16 cellular contexts compared by ENCODE assay signal in genomic region chr2:172549131-172549530, GRCh38. TPM values are rescaled to one million over a fixed set of nuclear protein-coding genes. Genes with fewer than 3 reads are reported as not detected.
DNase-seq lines count a peak whose midpoint lies in the region; TF ChIP-seq lines count a peak whose summit lies in the region.
"Had no signal": no experiment of that assay in that cellular context is flagged by ENCODE, and none has a peak within 500 bp of the region (broad histone marks: within the 10 kb centered on the region; RNA-seq: fewer than 3 reads in every experiment).

No MANE protein-coding gene starts in this region.

- H3K4me1 Mint-ChIP-seq in H9 (peaks cover 54 to 62% of the 10 kb centered on the region in 2 experiments), endodermal cell (peaks cover 7% of the 10 kb centered on the region)
- peaks cover 34% of the 10 kb centered on the region for H3K4me1 Mint-ChIP-seq in activated CD4-positive, alpha-beta T cell treated with anti-CD3 and anti-CD28 coated beads, Interleukin-2, amount 10 ng/mL, durations not matched to agents 24 days and 14 days

- H3K23me2 ChIP-seq in H9 (ENCODE audit: insufficient read length, low read depth, low read length, poor library complexity, severe bottlenecking), result no peaks in the 10 kb centered on the region

- TF ChIP-seq CTCF in H9 (conservative IDR thresholded peaks at IDR 0.05) (no peak), endodermal cell (conservative IDR thresholded peaks at IDR 0.05) (no peak)

- DNase-seq in H9 (no peak), endodermal cell (no peak), mesendoderm (no peak), NOMO-1 treated with dmso at 0.1 percent for 144 hours (lab: John Stamatoyannopoulos, UW; ENCODE audit: unreplicated experiment) (no peak), HCEC 1CT (no peak), H7 (no peak)
- no peak for DNase-seq in activated CD4-positive, alpha-beta T cell treated with anti-CD3 and anti-CD28 coated beads, Interleukin-2, amount 10 ng/mL, durations not matched to agents 24 days and 14 days
- DNase-seq: AML-193, DMS153, DMS79 treated with DMSO at 0.1 percent for 48 hours, GF-D8, Karpas-422, KBM-7 had no signal

- H2BK5ac ChIP-seq in H9 (ENCODE audit: insufficient read length, low read length) (no peak overlapping the region), mesendoderm (ENCODE audit: low read length) (no peak overlapping the region)

- H3K4me3 ChIP-seq in HUES6 (ENCODE audit: low read depth, low read length) (no peak overlapping the region; the same call in 1 of the 2 replicates), endodermal cell (ENCODE audit: low read length) (peak overlapping the region; percentile 80), mesendoderm (ENCODE audit: low read length) (no peak overlapping the region), H7 (ENCODE audit: insufficient read depth, low read depth, low read length) (no peak overlapping the region)

- no peaks in the 10 kb centered on the region; the same call in 1 of the 2 replicates for H3K36me3 ChIP-seq in HUES6 (ENCODE audit: control insufficient read depth, insufficient read depth, low read length)
- peaks cover 7% of the 10 kb centered on the region for H3K36me3 ChIP-seq in endodermal cell (ENCODE audit: control insufficient read depth, insufficient read depth, low read length)
- H3K36me3 ChIP-seq in mesendoderm (ENCODE audit: control insufficient read depth, insufficient read depth, low read length), result no peaks in the 10 kb centered on the region
- no peaks in the 10 kb centered on the region for H3K36me3 ChIP-seq in H7 (replicated peaks; ENCODE audit: control insufficient read depth, insufficient read depth, low read length)

- no peak overlapping the region for H3K14ac ChIP-seq in H9 (ENCODE audit: insufficient read depth, low read length)

- no peak overlapping the region for H3K27ac ChIP-seq in H9 (ENCODE audit: insufficient read length, low read depth, low read length)
- H3K27ac ChIP-seq in HUES6 (ENCODE audit: low read depth, low read length), result peak overlapping the region; percentile 86
- no peak overlapping the region for H3K27ac ChIP-seq in endodermal cell (ENCODE audit: low read depth, low read length)
- peak overlapping the region; percentile 84 for H3K27ac ChIP-seq in mesendoderm (ENCODE audit: low read depth, low read length)
- H3K27ac ChIP-seq: C4-2B had no signal

- H3K36me3 Mint-ChIP-seq in H9 (ENCODE audit: insufficient read depth in 1 of 3, low read depth in 3 of 3) (peaks cover 36 to 51% (median 50%) of the 10 kb centered on the region in 3 experiments), endodermal cell (ENCODE audit: low read depth) (peaks cover 63% of the 10 kb centered on the region)
- peaks cover 45% of the 10 kb centered on the region for H3K36me3 Mint-ChIP-seq in activated CD4-positive, alpha-beta T cell treated with anti-CD3 and anti-CD28 coated beads, Interleukin-2, amount 10 ng/mL, durations not matched to agents 24 days and 14 days (ENCODE audit: low read depth)

- no peak overlapping the region for H3K23ac ChIP-seq in H9 (ENCODE audit: insufficient read length, low read depth, low read length)
- H3K23ac ChIP-seq in mesendoderm (ENCODE audit: low read length), result no peak overlapping the region

- H3K4ac ChIP-seq in H9 (ENCODE audit: low read depth, low read length), result no peak overlapping the region
- no peak overlapping the region for H3K4ac ChIP-seq in mesendoderm (ENCODE audit: low read depth, low read length)

- H4K5ac ChIP-seq in H9 (ENCODE audit: insufficient read length, low read depth, low read length), result no peak overlapping the region
- no peak overlapping the region for H4K5ac ChIP-seq in mesendoderm (ENCODE audit: low read length)

- H2BK12ac ChIP-seq in H9 (ENCODE audit: insufficient read length, low read depth, low read length), result no peak overlapping the region

- H3K27me3 ChIP-seq in H9 (ENCODE audit: insufficient read depth, low read length) (no peaks in the 10 kb centered on the region), HUES6 (ENCODE audit: control insufficient read depth, insufficient read depth, low read length) (no peaks in the 10 kb centered on the region), endodermal cell (ENCODE audit: control insufficient read depth, insufficient read depth, low read length, poor library complexity, severe bottlenecking) (no peaks in the 10 kb centered on the region), mesendoderm (ENCODE audit: insufficient read depth, low read length, poor library complexity) (no peaks in the 10 kb centered on the region), H7 (ENCODE audit: control insufficient read depth, insufficient read depth, low read length) (no peaks in the 10 kb centered on the region)

- H3K79me2 ChIP-seq in H9 (ENCODE audit: insufficient read depth, low read length) (no peaks in the 10 kb centered on the region), mesendoderm (ENCODE audit: control insufficient read depth, insufficient read depth, low read length) (no peaks in the 10 kb centered on the region)

- no peak overlapping the region for H3K9ac ChIP-seq in H9 (ENCODE audit: extremely low read depth, insufficient read length, low read length)
- peak overlapping the region; percentile 82 for H3K9ac ChIP-seq in HUES6 (ENCODE audit: low read length)
- H3K9ac ChIP-seq in endodermal cell (ENCODE audit: extremely low read depth, low read length, poor library complexity, severe bottlenecking), result no peak overlapping the region
- no peak overlapping the region for H3K9ac ChIP-seq in mesendoderm (ENCODE audit: low read length)

- no peaks in the 10 kb centered on the region for H4K20me1 ChIP-seq in H9 (ENCODE audit: control insufficient read depth, insufficient read depth, insufficient read length)

- no peak overlapping the region for H4K91ac ChIP-seq in H9 (ENCODE audit: insufficient read length, low read depth, low read length)

- intact Hi-C loops in activated CD4-positive, alpha-beta T cell treated with anti-CD3 and anti-CD28 coated beads, Interleukin-2, amount 10 ng/mL, durations not matched to agents 24 days and 14 days (cut with micrococcal nuclease), result no loop called here

- H3K9me3 ChIP-seq in H9 (ENCODE audit: control insufficient read depth, low read depth, low read length), result peaks cover 16% of the 10 kb centered on the region
- H3K9me3 ChIP-seq in HUES6 (ENCODE audit: control insufficient read depth, insufficient read depth, low read depth, low read length), result peaks cover 37% of the 10 kb centered on the region
- H3K9me3 ChIP-seq in endodermal cell (ENCODE audit: control insufficient read depth, low read length), result peaks cover 95% of the 10 kb centered on the region

- H3K4me3 Mint-ChIP-seq in H9, result peak overlapping the region in 1 of 2 experiments; percentile 67; a peak in 1 of 5 replicates
- H3K4me3 Mint-ChIP-seq in endodermal cell, result no peak overlapping the region
- H3K4me3 Mint-ChIP-seq in activated CD4-positive, alpha-beta T cell treated with anti-CD3 and anti-CD28 coated beads, Interleukin-2, amount 10 ng/mL, durations not matched to agents 24 days and 14 days, result no peak overlapping the region

- peaks cover 15% of the 10 kb centered on the region; the same call in 1 of the 2 replicates for H3K4me1 ChIP-seq in H9 (ENCODE audit: insufficient read depth, low read length)
- peaks cover 54% of the 10 kb centered on the region for H3K4me1 ChIP-seq in HUES6 (ENCODE audit: control insufficient read depth, insufficient read depth, low read length)
- H3K4me1 ChIP-seq in endodermal cell (ENCODE audit: control insufficient read depth, insufficient read depth, low read length), result no peaks in the 10 kb centered on the region
- peaks cover 3% of the 10 kb centered on the region for H3K4me1 ChIP-seq in mesendoderm (ENCODE audit: control insufficient read depth, low read depth, low read length)

- no peak overlapping the region for H2BK20ac ChIP-seq in H9 (ENCODE audit: low read depth, low read length, poor library complexity, severe bottlenecking)

- H3K4me2 ChIP-seq in H9 (ENCODE audit: insufficient read depth, insufficient read length, low read length), result no peak overlapping the region
- no peak overlapping the region for H3K4me2 ChIP-seq in mesendoderm (ENCODE audit: low read length)

- H2BK120ac ChIP-seq in H9 (ENCODE audit: low read depth, low read length, poor library complexity, severe bottlenecking) (no peak overlapping the region), mesendoderm (ENCODE audit: low read depth, low read length) (peak overlapping the region; percentile 94)

- H3T11ph ChIP-seq in H9 (ENCODE audit: low read length), result no peak overlapping the region

- H3K9me3 Mint-ChIP-seq in H9, result peaks cover 38 to 48% of the 10 kb centered on the region in 2 experiments
- peaks cover 92% of the 10 kb centered on the region for H3K9me3 Mint-ChIP-seq in endodermal cell
- peaks cover 4% of the 10 kb centered on the region for H3K9me3 Mint-ChIP-seq in activated CD4-positive, alpha-beta T cell treated with anti-CD3 and anti-CD28 coated beads, Interleukin-2, amount 10 ng/mL, durations not matched to agents 24 days and 14 days

- H3K56ac ChIP-seq in H9 (ENCODE audit: insufficient read length, low read depth, low read length) (no peak overlapping the region), mesendoderm (ENCODE audit: low read length) (no peak overlapping the region)

- H4K8ac ChIP-seq in H9 (replicated peaks; ENCODE audit: insufficient read length, low read depth, low read length), result no peak overlapping the region
- H4K8ac ChIP-seq in mesendoderm (ENCODE audit: low read depth, low read length), result peak overlapping the region; percentile 13

- no peak overlapping the region for H3K18ac ChIP-seq in H9 (ENCODE audit: insufficient read length, low read depth, low read length)
- H3K18ac ChIP-seq in mesendoderm (ENCODE audit: low read length), result no peak overlapping the region

- H3K79me1 ChIP-seq in H9 (ENCODE audit: insufficient read depth, low read depth, low read length, poor library complexity, severe bottlenecking), result no peaks in the 10 kb centered on the region
- no peaks in the 10 kb centered on the region for H3K79me1 ChIP-seq in mesendoderm (ENCODE audit: low read length)

- H2AK5ac ChIP-seq in H9 (ENCODE audit: insufficient read length, low read length) (no peak overlapping the region), mesendoderm (ENCODE audit: low read length) (no peak overlapping the region)

- WGBS in H9 (ENCODE audit: extremely low coverage, insufficient read length, low lambda C conversion rate), result no CpG with 5 or more reads among the region's 1 CpG
- WGBS in endodermal cell (ENCODE audit: insufficient coverage in 1 of 2, insufficient read length in 1 of 2), 2 experiments, result 87 to 100% methylated on average over 1 of the region's 1 CpG
- WGBS in mesendoderm (ENCODE audit: extremely low coverage, insufficient coverage, low lambda C conversion rate), result no CpG with 5 or more reads among the region's 1 CpG

- peak overlapping the region; percentile 56 to 92 (median 91); a peak in 6 of 7 replicates for H3K27ac Mint-ChIP-seq in H9
- no peak overlapping the region for H3K27ac Mint-ChIP-seq in endodermal cell
- no peak overlapping the region for H3K27ac Mint-ChIP-seq in activated CD4-positive, alpha-beta T cell treated with anti-CD3 and anti-CD28 coated beads, Interleukin-2, amount 10 ng/mL, durations not matched to agents 24 days and 14 days
- H3K27ac Mint-ChIP-seq: IgD-negative memory B cell had no signal

- peaks cover 3% of the 10 kb centered on the region for H3K27me3 Mint-ChIP-seq in H9 (ENCODE audit: low read depth)
- H3K27me3 Mint-ChIP-seq in endodermal cell (ENCODE audit: insufficient read depth), result no peaks in the 10 kb centered on the region
- no peaks in the 10 kb centered on the region for H3K27me3 Mint-ChIP-seq in activated CD4-positive, alpha-beta T cell treated with anti-CD3 and anti-CD28 coated beads, Interleukin-2, amount 10 ng/mL, durations not matched to agents 24 days and 14 days
- H3K27me3 Mint-ChIP-seq: IgD-negative memory B cell had no signal

- no peak overlapping the region for H2AFZ ChIP-seq in H9 (ENCODE audit: low read length)

- H2BK15ac ChIP-seq in H9 (ENCODE audit: low read depth, low read length) (no peak overlapping the region), mesendoderm (replicated peaks; ENCODE audit: low read depth) (no peak overlapping the region)

RNA-seq across cellular contexts. Expression of gene PDK1, which starts 6.8 kb away (rescaled TPM):
- 74.4 and 74.7 TPM in 2 replicates for total RNA-seq in H9 (2021)
- total RNA-seq in endodermal cell, result 10 to 100 TPM; 24.7 to 27.3 TPM
- 29.9 TPM for polyA plus RNA-seq in endodermal cell (2013, experiment 1 of 2)
- 27.3 TPM for polyA plus RNA-seq in endodermal cell (2013, experiment 2 of 2)
- 33.1 TPM for polyA plus RNA-seq in mesendoderm (2013, experiment 1 of 2)
- polyA plus RNA-seq in mesendoderm (2013, experiment 2 of 2), result 34.5 TPM
- 42.6 and 46.9 TPM in 2 replicates for total RNA-seq in activated CD4-positive, alpha-beta T cell treated with anti-CD3 and anti-CD28 coated beads, Interleukin-2, amount 10 ng/mL, durations not matched to agents 24 days and 14 days
- 154 and 174 TPM in 2 replicates for total RNA-seq in H7 (2014; rRNA removed; shearing (Covaris generic))

Comparison
In these comparisons a context has a peak if more than half of its experiments do, and no peak if none do; other contexts are left out.
1. H3K27ac ChIP-seq: peak in HUES6 (single experiment) and mesendoderm (single experiment); none in H9 (single experiment) and endodermal cell (single experiment).
2. H3K27ac Mint-ChIP-seq: peak in H9 (3 of 3); none in endodermal cell (single experiment) and activated CD4-positive, alpha-beta T cell treated with anti-CD3 and anti-CD28 coated beads, Interleukin-2, amount 10 ng/mL, durations not matched to agents 24 days and 14 days (single experiment).